Comparison of ENCODE assay signal across 8 cellular contexts in genomic region chr17:21252289-21252874, GRCh38. TPM values are rescaled to one million over a fixed set of nuclear protein-coding genes. Genes with fewer than 3 reads are reported as not detected.
A peak's percentile ranks its signal among the peaks of the same experiment; 100 is the strongest.
DNase-seq lines count a peak whose midpoint lies in the region; ATAC-seq, FAIRE-seq and TF ChIP-seq lines count a peak whose summit lies in the region.

No MANE protein-coding gene starts in this region.

- TF ChIP-seq CTCF in HCT116 (IDR thresholded peaks at IDR 0.05 in 2 of 3, conservative IDR thresholded peaks at IDR 0.05 in 1 of 3; ENCODE audit: borderline replicate concordance in 1 of 3, insufficient read depth in 1 of 3, low read depth in 2 of 3, low read length in 2 of 3) (no peak), SU-DHL-6 (IDR thresholded peaks at IDR 0.05; ENCODE audit: insufficient read depth, low read length, poor library complexity, severe bottlenecking) (no peak)

- H3K4me2 ChIP-seq in HCT116 (ENCODE audit: low read length) (peak overlapping the region; percentile 70), SU-DHL-6 (ENCODE audit: low read depth, low read length, poor library complexity, severe bottlenecking) (peak overlapping the region; percentile 71)

- no TSS peak for BruUV-seq in HCT116 (replicated peaks; lab: Mats Ljungman, UMichigan)

- H4K20me1 ChIP-seq in HCT116 (ENCODE audit: insufficient read depth) (no peaks in the 10 kb centered on the region), SU-DHL-6 (ENCODE audit: low read depth, low read length) (no peaks in the 10 kb centered on the region)

- no peaks in the 10 kb centered on the region for H3K9me2 ChIP-seq in HCT116 (ENCODE audit: insufficient read depth)
- H3K9me2 ChIP-seq in SU-DHL-6 (replicated peaks; ENCODE audit: insufficient read depth, low read length) = no peaks in the 10 kb centered on the region

- TF ChIP-seq POLR2A in HCT116 (IDR thresholded peaks at IDR 0.05; ENCODE audit: borderline replicate concordance, extremely low read depth, insufficient read depth, insufficient read length) = no peak

- intact Hi-C loops in HCT116 (cut with micrococcal nuclease) = no loop called here
- intact Hi-C loops in right cardiac atrium (cut with DNase I) = loop anchor here in 2 of 4 donors (10.0 kb wide), 1 partner anchor 128 kb away; the partner anchor contains the start of gene DHRS7B (in 2 of the 2)

- DNase-seq in HCT116 (ENCODE audit: low read depth, low spot score) (no peak), right cardiac atrium (peak in 1 of 3 donors; percentile 58), small intestine (no peak), NCI-H2107 treated with DMSO at 0.1 percent for 48 hours (lab: John Stamatoyannopoulos, UW; ENCODE audit: unreplicated experiment) (no peak), NK-92 (lab: John Stamatoyannopoulos, UW; ENCODE audit: unreplicated experiment) (no peak), inferior parietal cortex (ENCODE audit: extremely low spot score) (no peak)

- H3K9me3 ChIP-seq in HCT116 (ENCODE audit: control insufficient read depth in 1 of 2, insufficient read depth in 1 of 2, low read depth in 1 of 2, low read length in 2 of 2) = no peaks in the 10 kb centered on the region
- no peaks in the 10 kb centered on the region for H3K9me3 ChIP-seq in SU-DHL-6 (ENCODE audit: insufficient read depth, low read length)
- H3K9me3 ChIP-seq in right cardiac atrium (ENCODE audit: control insufficient read depth, low read length) = no peaks in the 10 kb centered on the region
- no peaks in the 10 kb centered on the region for H3K9me3 ChIP-seq in small intestine (ENCODE audit: control insufficient read depth, low read depth)

- H3K36me3 ChIP-seq in HCT116 (ENCODE audit: control insufficient read depth in 1 of 2, insufficient read depth in 2 of 2, low read length in 2 of 2) (no peaks in the 10 kb centered on the region), SU-DHL-6 (ENCODE audit: low read length) (no peaks in the 10 kb centered on the region), small intestine (ENCODE audit: control insufficient read depth in 2 of 2, insufficient read depth in 2 of 2, low read length in 2 of 2) (no peaks in the 10 kb centered on the region)

- H3K27ac ChIP-seq in HCT116 (ENCODE audit: low read depth, low read length) (peak overlapping the region; percentile 29; the same call in 1 of the 2 replicates), SU-DHL-6 (ENCODE audit: low read depth, low read length) (no peak overlapping the region), right cardiac atrium (ENCODE audit: low read length) (peak overlapping the region; percentile 37), small intestine (ENCODE audit: low read depth in 1 of 2, low read length in 1 of 2) (no peak overlapping the region)

- H3K4me1 ChIP-seq in HCT116 (ENCODE audit: control insufficient read depth in 1 of 2, insufficient read depth in 2 of 2, low read length in 2 of 2) = peaks cover 20 to 38% of the 10 kb centered on the region in 2 experiments
- H3K4me1 ChIP-seq in right cardiac atrium (ENCODE audit: control insufficient read depth, insufficient read depth, low read length) = peaks cover 3% of the 10 kb centered on the region
- no peaks in the 10 kb centered on the region for H3K4me1 ChIP-seq in small intestine (ENCODE audit: control insufficient read depth in 2 of 2, insufficient read depth in 1 of 2, low read depth in 1 of 2, low read length in 1 of 2)

- H3F3A ChIP-seq in SU-DHL-6 (ENCODE audit: insufficient read depth) = no peaks in the 10 kb centered on the region

- CTCF ChIA-PET in HCT116 (lab: Charles Lee) = no interaction called here

- POLR2A ChIA-PET in HCT116 (lab: Charles Lee) = no interaction called here

- no peak overlapping the region for H2AFZ ChIP-seq in HCT116 (ENCODE audit: low read depth, low read length, poor library complexity, severe bottlenecking)
- no peak overlapping the region for H2AFZ ChIP-seq in SU-DHL-6 (ENCODE audit: low read depth, low read length, severe bottlenecking)

- H3K27me3 ChIP-seq in HCT116 (ENCODE audit: insufficient read depth, low read length) = no peaks in the 10 kb centered on the region
- H3K27me3 ChIP-seq in SU-DHL-6 (ENCODE audit: low read length) = no peaks in the 10 kb centered on the region
- no peaks in the 10 kb centered on the region for H3K27me3 ChIP-seq in right cardiac atrium (ENCODE audit: control insufficient read depth, insufficient read depth)
- H3K27me3 ChIP-seq in small intestine (ENCODE audit: control insufficient read depth in 2 of 2, insufficient read depth in 2 of 2, low read length in 2 of 2) = no peaks in the 10 kb centered on the region

- H3K4me3 ChIP-seq in HCT116 (replicated peaks in 1 of 2; ENCODE audit: low read depth in 1 of 2, low read length in 2 of 2) (peak overlapping the region; percentile 44 to 51), SU-DHL-6 (ENCODE audit: insufficient read depth, low read length, poor library complexity, severe bottlenecking) (peak overlapping the region; percentile 34), right cardiac atrium (ENCODE audit: low read length) (peak overlapping the region; percentile 89), small intestine (ENCODE audit: low read depth in 1 of 2, low read length in 2 of 2) (peak overlapping the region; percentile 65 to 92)

- ATAC-seq in HCT116 (no peak), right cardiac atrium (no peak), GM21423 (IDR thresholded peaks at IDR 0.05; ENCODE audit: unreplicated experiment) (no peak)

- H3K79me2 ChIP-seq in HCT116 (ENCODE audit: insufficient read depth, low read length) (no peaks in the 10 kb centered on the region), SU-DHL-6 (ENCODE audit: insufficient read depth, low read length) (no peaks in the 10 kb centered on the region)

- FAIRE-seq in small intestine (lab: Jason Lieb, UNC) = no peak

- H3K9ac ChIP-seq in HCT116 (ENCODE audit: low read length) = peak overlapping the region; percentile 41
- H3K9ac ChIP-seq in SU-DHL-6 (ENCODE audit: low read length) = no peak overlapping the region

- TF ChIP-seq RAD21 in HCT116 (IDR thresholded peaks at IDR 0.05; ENCODE audit: low read depth) = no peak

- WGBS in right cardiac atrium = 11% methylated on average over 16 of the region's 16 CpGs
- 17 to 26% (median 18%) methylated on average over 16 of the region's 16 CpGs for WGBS in small intestine, 3 donors

- RAD21 ChIA-PET in HCT116 (lab: Charles Lee; ENCODE audit: low non-redundant PET in 1 of 2, low total read pairs in 2 of 2, uncharacterized antibody in 2 of 2, unreplicated experiment in 2 of 2) = interaction anchor here in 1 of 2 experiments (0.7 kb wide), 1 partner anchor 147 kb away, joined by 3 read pairs; no protein-coding TSS in a partner anchor

TF ChIP-seq in HCT116, 20 proteins besides CTCF, POLR2A, EP300 and RAD21:
- TF ChIP-seq ELF1 (IDR thresholded peaks at IDR 0.05; ENCODE audit: borderline replicate concordance, low read depth) (no peak), SP1 (IDR thresholded peaks at IDR 0.05; ENCODE audit: low read depth) (no peak), ATF3 (IDR thresholded peaks at IDR 0.05) (no peak), EZH2phosphoT487 (IDR thresholded peaks at IDR 0.05; ENCODE audit: borderline replicate concordance) (no peak)

RNA-seq across cellular contexts. Expression of gene NATD1, which starts 0.8 kb away (rescaled TPM):
- total RNA-seq in HCT116 (2021; ENCODE audit: unreplicated experiment) (3.1 TPM), right cardiac atrium (10 to 100 TPM in 3 of 4 donors, 1 to 10 TPM in 1; 8.1 to 15.7 (median 12.1) TPM)
- 2.2 and 2.7 TPM in 2 replicates for polyA plus RNA-seq in HCT116 (2012)
- polyA plus RNA-seq in right cardiac atrium (10.9 TPM), small intestine (1 to 10 TPM; 2.4 to 2.9 (median 2.8) TPM)

RNA-seq across cellular contexts. Expression of gene MAP2K3, which starts 32.1 kb away (rescaled TPM):
- total RNA-seq in HCT116 (2021; ENCODE audit: unreplicated experiment) (96.7 TPM), right cardiac atrium (10 to 100 TPM; 29.6 to 61.2 (median 41.1) TPM)
- polyA plus RNA-seq in HCT116 (2012) = 74.4 and 85.1 TPM in 2 replicates
- polyA plus RNA-seq in right cardiac atrium (36.8 TPM), small intestine (10 to 100 TPM; 49.7 to 98.2 (median 97.8) TPM)

RNA-seq across cellular contexts. Expression of gene TMEM11, which starts 38.4 kb away (rescaled TPM):
- total RNA-seq in HCT116 (2021; ENCODE audit: unreplicated experiment) (31.0 TPM), right cardiac atrium (10 to 100 TPM; 26.2 to 30.7 (median 27.5) TPM)
- polyA plus RNA-seq in HCT116 (2012) = 30.7 and 34.6 TPM in 2 replicates
- polyA plus RNA-seq in right cardiac atrium (46.2 TPM), small intestine (10 to 100 TPM; 23.8 to 38.7 (median 30.0) TPM)

Comparison
In these comparisons a context has a peak if more than half of its experiments do, and no peak if none do; other contexts are left out.
1. H3K27ac ChIP-seq: peak in HCT116 (single experiment) and right cardiac atrium (single experiment); none in SU-DHL-6 (single experiment) and small intestine (0 of 2).
2. H3K4me3 ChIP-seq: peak in every context shown above with its lines; median percentile 89 in right cardiac atrium; 78 in small intestine; 48 in HCT116; 34 in SU-DHL-6.